ENCODE assay signal across 9 cellular contexts in the genomic region with DNA sequence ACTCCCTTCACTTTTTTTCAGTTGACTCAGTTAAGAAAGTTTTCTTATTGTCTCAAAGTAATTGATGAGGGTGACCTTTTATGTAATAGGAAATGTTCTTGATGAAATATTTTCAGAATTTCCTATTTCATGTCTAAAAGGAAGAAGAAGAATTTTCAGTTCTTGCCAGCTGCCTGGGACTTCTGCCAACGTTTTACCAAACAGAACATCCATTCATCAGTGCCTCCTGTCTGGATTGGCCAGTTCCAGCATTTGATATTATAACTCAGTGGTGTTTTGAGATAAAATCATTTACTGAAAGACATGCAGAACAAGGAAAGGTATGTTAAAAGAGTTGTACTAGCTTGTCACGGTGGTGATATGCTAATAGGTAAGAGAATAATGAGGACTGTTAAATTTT.
DNase-seq lines count a peak whose midpoint lies in the region; ATAC-seq and TF ChIP-seq lines count a peak whose summit lies in the region.
"Had no signal": no experiment of that assay in that cellular context is flagged by ENCODE, and none has a peak within 500 bp of the region (broad histone marks: within the 10 kb centered on the region; RNA-seq: fewer than 3 reads in every experiment).

No MANE protein-coding gene starts in this region.

- H3K4me1 Mint-ChIP-seq in activated CD8-positive, alpha-beta T cell treated with anti-CD3 and anti-CD28 coated beads, Interleukin-2, amount 10 ng/mL, durations not matched to agents 7 days and 5 days (ENCODE audit: low read depth) = no peaks in the 10 kb centered on the region

- H3K9me3 ChIP-seq in AG04450 (ENCODE audit: control insufficient read depth, insufficient read depth, low read length) = no peaks in the 10 kb centered on the region

- POLR2A ChIA-PET in AG04450 (lab: Yijun Ruan, JAX) = no interaction called here
- POLR2A ChIA-PET in activated CD8-positive, alpha-beta T cell treated with anti-CD3 and anti-CD28 coated beads, Interleukin-2, amount 10 ng/mL, durations not matched to agents 7 days and 5 days (lab: Charles Lee) = no interaction called here

- H3K27ac ChIP-seq in AG04450 (ENCODE audit: low read depth, low read length) = no peak overlapping the region

- no peak overlapping the region for H3K4me3 ChIP-seq in AG04450 (ENCODE audit: low read depth, low read length)

- TF ChIP-seq CTCF in AG04450 (IDR thresholded peaks at IDR 0.05; ENCODE audit: low read depth, low read length) = no peak

- H3K27me3 Mint-ChIP-seq in activated CD8-positive, alpha-beta T cell treated with anti-CD3 and anti-CD28 coated beads, Interleukin-2, amount 10 ng/mL, durations not matched to agents 7 days and 5 days (ENCODE audit: low read depth) = no peaks in the 10 kb centered on the region

- H3K9me3 Mint-ChIP-seq in activated CD8-positive, alpha-beta T cell treated with anti-CD3 and anti-CD28 coated beads, Interleukin-2, amount 10 ng/mL, durations not matched to agents 7 days and 5 days (ENCODE audit: insufficient read depth) = peaks cover 4% of the 10 kb centered on the region

- CTCF ChIA-PET in AG04450 (lab: Charles Lee) = no interaction called here
- CTCF ChIA-PET in activated CD8-positive, alpha-beta T cell treated with anti-CD3 and anti-CD28 coated beads, Interleukin-2, amount 10 ng/mL, durations not matched to agents 7 days and 5 days (lab: Charles Lee) = no interaction called here

- H3K4me3 Mint-ChIP-seq in activated CD8-positive, alpha-beta T cell treated with anti-CD3 and anti-CD28 coated beads, Interleukin-2, amount 10 ng/mL, durations not matched to agents 7 days and 5 days = no peak overlapping the region

- peaks cover 26% of the 10 kb centered on the region for H3K36me3 Mint-ChIP-seq in activated CD8-positive, alpha-beta T cell treated with anti-CD3 and anti-CD28 coated beads, Interleukin-2, amount 10 ng/mL, durations not matched to agents 7 days and 5 days (ENCODE audit: low read depth)

- peak; percentile 4 for DNase-seq in AG04450 (ENCODE audit: low read depth, low spot score)
- peak; percentile 55 for DNase-seq in HT1080 (ENCODE audit: low read depth)
- DNase-seq in cerebellar cortex (ENCODE audit: low spot score) = peak; percentile 37
- peak; percentile 90 for DNase-seq in medulla oblongata (ENCODE audit: extremely low spot score)
- DNase-seq in NK-92 treated with Interleukin-12 subunit alpha and Interleukin-12 subunit beta, amount 100 ng/mL, for 24 hours (lab: John Stamatoyannopoulos, UW) = no peak
- no peak for DNase-seq in islet precursor cell
- no peak for DNase-seq in activated CD8-positive, alpha-beta T cell treated with anti-CD3 and anti-CD28 coated beads, Interleukin-2, amount 10 ng/mL, durations not matched to agents 7 days and 5 days
- DNase-seq: stimulated activated naive CD8-positive, alpha-beta T cell treated with anti-CD3 and anti-CD28 coated beads, Interleukin-15, Interleukin-2, amounts not matched to agents 100 U/mL and 50 U/mL, for 24 hours had no signal

- no peak overlapping the region for H3K27ac Mint-ChIP-seq in activated CD8-positive, alpha-beta T cell treated with anti-CD3 and anti-CD28 coated beads, Interleukin-2, amount 10 ng/mL, durations not matched to agents 7 days and 5 days

- H3K27me3 ChIP-seq in AG04450 (ENCODE audit: control insufficient read depth, insufficient read depth, low read length) = no peaks in the 10 kb centered on the region

- no peak for ATAC-seq in GM21515 (IDR thresholded peaks at IDR 0.05; ENCODE audit: unreplicated experiment)
- no peak for ATAC-seq in activated CD8-positive, alpha-beta T cell treated with anti-CD3 and anti-CD28 coated beads, Interleukin-2, amount 10 ng/mL, durations not matched to agents 7 days and 5 days
- ATAC-seq: stimulated activated naive CD8-positive, alpha-beta T cell treated with anti-CD3 and anti-CD28 coated beads, Interleukin-15, Interleukin-2, amounts not matched to agents 100 U/mL and 50 U/mL, for 24 hours had no signal

Comparison
In these comparisons a context has a peak if more than half of its experiments do, and no peak if none do; other contexts are left out.
1. DNase-seq: peak in AG04450 (single experiment), HT1080 (single experiment), cerebellar cortex (single experiment) and medulla oblongata (single experiment); none in NK-92 treated with Interleukin-12 subunit alpha and Interleukin-12 subunit beta, amount 100 ng/mL, for 24 hours (single experiment), islet precursor cell (single experiment) and activated CD8-positive, alpha-beta T cell treated with anti-CD3 and anti-CD28 coated beads, Interleukin-2, amount 10 ng/mL, durations not matched to agents 7 days and 5 days (single experiment).